Comparison of ENCODE assay signal across 14 cellular contexts in genomic region chr20:32975698-32976674, GRCh38. TPM values are rescaled to one million over a fixed set of nuclear protein-coding genes. Genes with fewer than 3 reads are reported as not detected.
DNase-seq lines count a peak whose midpoint lies in the region; ATAC-seq and TF ChIP-seq lines count a peak whose summit lies in the region.
"Had no signal": no experiment of that assay in that cellular context is flagged by ENCODE, and none has a peak within 500 bp of the region (broad histone marks: within the 10 kb centered on the region; RNA-seq: fewer than 3 reads in every experiment).

No MANE protein-coding gene starts in this region.

- CTCF ChIA-PET in CD8-positive, alpha-beta T cell (lab: Charles Lee) = interaction anchor here (1.0 to 2.0 kb wide), 4 partner anchors 8 to 31 kb away, joined by 3 to 9 read pairs (median 3); no protein-coding TSS in a partner anchor

- peaks cover 54% of the 10 kb centered on the region for H3K4me1 ChIP-seq in CD8-positive, alpha-beta T cell (ENCODE audit: insufficient read depth, low read length)
- H3K4me1 ChIP-seq in HUES48 (ENCODE audit: control insufficient read depth, insufficient read depth, low read length) = peaks cover 31% of the 10 kb centered on the region
- H3K4me1 ChIP-seq: sigmoid colon had no signal

- no peak overlapping the region for H3K27ac ChIP-seq in CD8-positive, alpha-beta T cell (ENCODE audit: low read depth, low read length)
- peak overlapping the region; percentile 43 for H3K27ac ChIP-seq in HUES48 (ENCODE audit: low read depth, low read length)
- H3K27ac ChIP-seq: sigmoid colon, SK-N-MC had no signal

- H3K9ac ChIP-seq in HUES48 (ENCODE audit: low read depth, low read length) = no peak overlapping the region

- in situ Hi-C loops in ACHN (cut with HindIII; ENCODE audit: low pct_ligation_motif_present, low pct_unique_long_range_greater_than_20kb, low sequenced_read_pairs) = no loop called here

- DNase-seq in CD8-positive, alpha-beta T cell = peak in 2 of 7 experiments; percentile 1 to 46
- DNase-seq in central memory CD8-positive, alpha-beta T cell (ENCODE audit: low spot score in 2 of 2) = no peak
- peak in 2 of 10 donors; percentile 12 to 41 for DNase-seq in naive thymus-derived CD8-positive, alpha-beta T cell
- DNase-seq in T-helper 1 cell (no peak), ACHN (no peak)
- DNase-seq: amniotic stem cell, COR-L47, GOT3, NCI-H1694 treated with DMSO at 0.1 percent for 48 hours, NCI-H774, sigmoid colon had no signal

- no peak for TF ChIP-seq CTCF in CD8-positive, alpha-beta T cell (IDR thresholded peaks at IDR 0.05)

- H3K9me3 Mint-ChIP-seq in CD8-positive, alpha-beta T cell = peaks cover 6% of the 10 kb centered on the region
- peaks cover 5% of the 10 kb centered on the region for H3K9me3 Mint-ChIP-seq in central memory CD8-positive, alpha-beta T cell
- H3K9me3 Mint-ChIP-seq in naive thymus-derived CD8-positive, alpha-beta T cell = peaks cover 0 to 18% (median 2%) of the 10 kb centered on the region in 9 donors

- H3K4me3 ChIP-seq in CD8-positive, alpha-beta T cell (ENCODE audit: low read depth, low read length) = no peak overlapping the region
- no peak overlapping the region for H3K4me3 ChIP-seq in HUES48 (ENCODE audit: low read depth, low read length)
- H3K4me3 ChIP-seq: sigmoid colon, SK-N-MC had no signal

- H3K9me3 ChIP-seq in CD8-positive, alpha-beta T cell (ENCODE audit: low read length) = peaks cover 3% of the 10 kb centered on the region
- H3K9me3 ChIP-seq in HUES48 (ENCODE audit: control insufficient read depth, insufficient read depth, low read length) = no peaks in the 10 kb centered on the region
- H3K9me3 ChIP-seq: sigmoid colon had no signal

- H3K27ac Mint-ChIP-seq in CD8-positive, alpha-beta T cell = peak overlapping the region; percentile 77
- H3K27ac Mint-ChIP-seq in central memory CD8-positive, alpha-beta T cell (ENCODE audit: low read depth) = peak overlapping the region; percentile 51
- H3K27ac Mint-ChIP-seq in naive thymus-derived CD8-positive, alpha-beta T cell = peak overlapping the region in 8 of 10 donors; percentile 32 to 93 (median 78)

- no peaks in the 10 kb centered on the region for H3K36me3 Mint-ChIP-seq in CD8-positive, alpha-beta T cell
- H3K36me3 Mint-ChIP-seq in central memory CD8-positive, alpha-beta T cell (ENCODE audit: insufficient read depth) = peaks cover 5% of the 10 kb centered on the region
- peaks cover 0 to 10% (median 5%) of the 10 kb centered on the region in 3 donors for H3K36me3 Mint-ChIP-seq in naive thymus-derived CD8-positive, alpha-beta T cell

- POLR2A ChIA-PET in CD8-positive, alpha-beta T cell (lab: Charles Lee) = interaction anchor here (1.4 kb wide), 1 partner anchor 9 kb away, joined by 5 read pairs; no protein-coding TSS in a partner anchor
- POLR2A ChIA-PET in naive thymus-derived CD8-positive, alpha-beta T cell (lab: Charles Lee) = interaction anchor here (0.8 to 1.9 kb wide), 4 partner anchors 9 to 29 kb away, joined by 3 to 9 read pairs (median 6); partner anchors contain the start of gene SUN5

- peaks cover 25% of the 10 kb centered on the region for H3K4me1 Mint-ChIP-seq in CD8-positive, alpha-beta T cell (ENCODE audit: low read depth)
- peaks cover 22% of the 10 kb centered on the region for H3K4me1 Mint-ChIP-seq in central memory CD8-positive, alpha-beta T cell
- peaks cover 15 to 38% (median 26%) of the 10 kb centered on the region in 4 donors for H3K4me1 Mint-ChIP-seq in naive thymus-derived CD8-positive, alpha-beta T cell

- no peak overlapping the region for H3K4me3 Mint-ChIP-seq in CD8-positive, alpha-beta T cell
- H3K4me3 Mint-ChIP-seq in central memory CD8-positive, alpha-beta T cell = no peak overlapping the region
- peak overlapping the region in 5 of 10 donors; percentile 7 to 49 (median 45) for H3K4me3 Mint-ChIP-seq in naive thymus-derived CD8-positive, alpha-beta T cell

- H3K36me3 ChIP-seq in CD8-positive, alpha-beta T cell (ENCODE audit: insufficient read depth, low read length) = no peaks in the 10 kb centered on the region
- H3K36me3 ChIP-seq in HUES48 (ENCODE audit: control insufficient read depth, insufficient read depth, low read length) = no peaks in the 10 kb centered on the region
- H3K36me3 ChIP-seq: sigmoid colon had no signal

- intact Hi-C loops in CD8-positive, alpha-beta T cell (cut with DNase I, micrococcal nuclease) = loop anchor here in 1 of 2 experiments (10.0 kb wide), 1 partner anchor 391 kb away; the partner anchor contains the start of gene NOL4L

- H3K27me3 Mint-ChIP-seq in CD8-positive, alpha-beta T cell (ENCODE audit: low read depth) = no peaks in the 10 kb centered on the region
- H3K27me3 Mint-ChIP-seq in central memory CD8-positive, alpha-beta T cell = no peaks in the 10 kb centered on the region
- no peaks in the 10 kb centered on the region for H3K27me3 Mint-ChIP-seq in naive thymus-derived CD8-positive, alpha-beta T cell

- no peak for ATAC-seq in CD8-positive, alpha-beta T cell
- no peak for ATAC-seq in central memory CD8-positive, alpha-beta T cell (replicated peaks; ENCODE audit: extremely low read depth, poor library complexity, severe bottlenecking)
- no peak for ATAC-seq in naive thymus-derived CD8-positive, alpha-beta T cell
- ATAC-seq in HG03135 (IDR thresholded peaks at IDR 0.05; ENCODE audit: unreplicated experiment) = no peak

- H3K27me3 ChIP-seq in CD8-positive, alpha-beta T cell (ENCODE audit: insufficient read depth, low read length) = no peaks in the 10 kb centered on the region
- no peaks in the 10 kb centered on the region for H3K27me3 ChIP-seq in HUES48 (ENCODE audit: control insufficient read depth, insufficient read depth, low read length)
- H3K27me3 ChIP-seq: sigmoid colon had no signal

RNA-seq across cellular contexts. Expression of gene SUN5, which starts 28.2 kb away (rescaled TPM):
- not detected for total RNA-seq in CD8-positive, alpha-beta T cell
- total RNA-seq in naive thymus-derived CD8-positive, alpha-beta T cell = not detected
- not detected for polyA plus RNA-seq in naive thymus-derived CD8-positive, alpha-beta T cell
- total RNA-seq: sigmoid colon had no signal
- polyA plus RNA-seq: sigmoid colon had no signal

RNA-seq across cellular contexts. Expression of gene BPIFB2, which starts 31.5 kb away (rescaled TPM):
- total RNA-seq in CD8-positive, alpha-beta T cell = not detected
- not detected for total RNA-seq in naive thymus-derived CD8-positive, alpha-beta T cell
- not detected for polyA plus RNA-seq in naive thymus-derived CD8-positive, alpha-beta T cell
- total RNA-seq: sigmoid colon had no signal
- polyA plus RNA-seq: sigmoid colon had no signal

RNA-seq across cellular contexts. Expression of gene BPIFB6, which starts 55.5 kb away (rescaled TPM):
- total RNA-seq in CD8-positive, alpha-beta T cell = not detected
- total RNA-seq in naive thymus-derived CD8-positive, alpha-beta T cell = not detected
- polyA plus RNA-seq in naive thymus-derived CD8-positive, alpha-beta T cell = not detected
- total RNA-seq: sigmoid colon had no signal
- polyA plus RNA-seq: sigmoid colon had no signal
